In genomic region chr20:24816431-24816830, GRCh38 we compare ENCODE assay signal across 20 cellular contexts.
DNase-seq lines count a peak whose midpoint lies in the region; ATAC-seq and TF ChIP-seq lines count a peak whose summit lies in the region.
"Had no signal": no experiment of that assay in that cellular context is flagged by ENCODE, and none has a peak within 500 bp of the region (broad histone marks: within the 10 kb centered on the region; RNA-seq: fewer than 3 reads in every experiment).

No MANE protein-coding gene starts in this region.

- TF ChIP-seq POLR2A in NB4 (IDR thresholded peaks at IDR 0.05; ENCODE audit: extremely low read depth, insufficient read length): no peak

- TF ChIP-seq CTCF in NB4 (IDR thresholded peaks at IDR 0.05; ENCODE audit: low read depth, low read length): no peak
- TF ChIP-seq CTCF in upper lobe of right lung (IDR thresholded peaks at IDR 0.05): no peak

- H3K4me3 ChIP-seq in NB4 (ENCODE audit: low read depth, low read length): no peak overlapping the region
- H3K4me3 ChIP-seq in upper lobe of right lung: no peak overlapping the region
- H3K4me3 ChIP-seq: BLaER1 treated with 17β-estradiol and CSF1 and Interleukin-3, amounts not matched to agents 10 nM and 100 nM; K562; Peyer's patch; SJSA1 had no signal

- DNase-seq in HT1080 (ENCODE audit: low read depth) (peak; percentile 55), NB4 (ENCODE audit: low read depth) (peak; percentile 41), glomerular visceral epithelial cell (ENCODE audit: extremely low spot score) (peak; percentile 45), upper lobe of right lung (no peak), NCI-H2171 treated with DMSO at 0.1 percent for 48 hours (lab: John Stamatoyannopoulos, UW) (no peak), NOMO-1 treated with DMSO at 0.1 percent for 48 hours (lab: John Stamatoyannopoulos, UW; ENCODE audit: unreplicated experiment) (no peak), hepatic stellate cell (ENCODE audit: low spot score) (no peak)
- DNase-seq: CD8-positive, alpha-beta T cell; DMS153; GOT3; NCI-H1417 treated with DMSO at 0.1 percent for 48 hours; NCI-H187; NCI-H226; NCI-H510A treated with DMSO at 0.1 percent for 48 hours; NCI-H748 treated with DMSO at 0.1 percent for 48 hours; Peyer's patch had no signal

- H3K27ac ChIP-seq in upper lobe of right lung: no peak overlapping the region
- H3K27ac ChIP-seq: BLaER1 treated with 17β-estradiol and CSF1 and Interleukin-3, amounts not matched to agents 10 nM and 100 nM; Peyer's patch; SJSA1 had no signal

- H3K36me3 ChIP-seq in upper lobe of right lung: no peaks in the 10 kb centered on the region
- H3K36me3 ChIP-seq: BLaER1 treated with 17β-estradiol and CSF1 and Interleukin-3, amounts not matched to agents 10 nM and 100 nM; Peyer's patch; SJSA1 had no signal

- H3K27me3 ChIP-seq in upper lobe of right lung: no peaks in the 10 kb centered on the region
- H3K27me3 ChIP-seq: BLaER1 treated with 17β-estradiol and CSF1 and Interleukin-3, amounts not matched to agents 10 nM and 100 nM; Peyer's patch had no signal

- intact Hi-C loops in upper lobe of right lung (cut with DNase I): no loop called here

- ATAC-seq in upper lobe of right lung: peak; percentile 39
- ATAC-seq: CD8-positive, alpha-beta T cell; HCT116; K562 had no signal

- no peaks in the 10 kb centered on the region for H3K9me3 ChIP-seq in upper lobe of right lung
- H3K9me3 ChIP-seq: BLaER1 treated with 17β-estradiol and CSF1 and Interleukin-3, amounts not matched to agents 10 nM and 100 nM; Peyer's patch; SJSA1 had no signal

- no peaks in the 10 kb centered on the region for H3K4me1 ChIP-seq in upper lobe of right lung
- H3K4me1 ChIP-seq: Peyer's patch, SJSA1 had no signal

Comparison
In these comparisons a context has a peak if more than half of its experiments do, and no peak if none do; other contexts are left out.
1. DNase-seq: peak in HT1080 (single experiment), NB4 (single experiment) and glomerular visceral epithelial cell (single experiment); none in upper lobe of right lung (single experiment), NCI-H2171 treated with DMSO at 0.1 percent for 48 hours (single experiment), NOMO-1 treated with DMSO at 0.1 percent for 48 hours (single experiment) and hepatic stellate cell (single experiment).